In genomic region chr5:168092786-168093185, GRCh38 we compare ENCODE assay signal across 18 cellular contexts.
DNase-seq lines count a peak whose midpoint lies in the region; ATAC-seq and TF ChIP-seq lines count a peak whose summit lies in the region.
"Had no signal": no experiment of that assay in that cellular context is flagged by ENCODE, and none has a peak within 500 bp of the region (broad histone marks: within the 10 kb centered on the region; RNA-seq: fewer than 3 reads in every experiment).

No MANE protein-coding gene starts in this region.

- intact Hi-C loops in left cardiac atrium (cut with DNase I) (no loop called here), sciatic nerve (cut with DNase I) (no loop called here)

- no peak overlapping the region for H3K4me3 ChIP-seq in cardiac muscle cell
- H3K4me3 ChIP-seq: A549 had no signal

- H3K27ac ChIP-seq in cardiac muscle cell: peak overlapping the region; percentile 15
- H3K27ac ChIP-seq: 22Rv1, A549, C4-2B had no signal

- no peak for TF ChIP-seq CTCF in cardiac muscle cell (IDR thresholded peaks at IDR 0.05; ENCODE audit: low read depth, low read length)

- peaks cover 11% of the 10 kb centered on the region for H3K4me1 ChIP-seq in cardiac muscle cell (ENCODE audit: low read depth)
- H3K4me1 ChIP-seq: A549 had no signal

- H3K9me3 ChIP-seq in cardiac muscle cell (ENCODE audit: low read depth): no peaks in the 10 kb centered on the region
- H3K9me3 ChIP-seq: A549, Caco-2 had no signal

- no peaks in the 10 kb centered on the region for H3K36me3 ChIP-seq in cardiac muscle cell

- ATAC-seq in left cardiac atrium: no peak
- ATAC-seq in sciatic nerve: peak; percentile 16
- ATAC-seq: A549, HCT116 had no signal

- DNase-seq in DMS 273 (lab: John Stamatoyannopoulos, UW; ENCODE audit: unreplicated experiment): peak; percentile 32
- DNase-seq in DMS 273 treated with DMSO at 0.1 percent for 48 hours (lab: John Stamatoyannopoulos, UW): no peak
- DNase-seq in cardiac muscle cell (ENCODE audit: low read depth in 1 of 2, low spot score in 1 of 2): no peak
- DNase-seq in left cardiac atrium: no peak
- no peak for DNase-seq in sciatic nerve (ENCODE audit: low spot score)
- no peak for DNase-seq in NCI-H2196 treated with DMSO at 0.1 percent for 48 hours (lab: John Stamatoyannopoulos, UW; ENCODE audit: unreplicated experiment)
- DNase-seq in NAMALWA (ENCODE audit: low spot score): no peak
- DNase-seq: AML-193; Caco-2; CD4-positive, alpha-beta T cell; DMS79 treated with DMSO at 0.1 percent for 48 hours; GF-D8; GOT3; H7 had no signal

- H3K27me3 ChIP-seq in cardiac muscle cell: no peaks in the 10 kb centered on the region
